In the genomic region with DNA sequence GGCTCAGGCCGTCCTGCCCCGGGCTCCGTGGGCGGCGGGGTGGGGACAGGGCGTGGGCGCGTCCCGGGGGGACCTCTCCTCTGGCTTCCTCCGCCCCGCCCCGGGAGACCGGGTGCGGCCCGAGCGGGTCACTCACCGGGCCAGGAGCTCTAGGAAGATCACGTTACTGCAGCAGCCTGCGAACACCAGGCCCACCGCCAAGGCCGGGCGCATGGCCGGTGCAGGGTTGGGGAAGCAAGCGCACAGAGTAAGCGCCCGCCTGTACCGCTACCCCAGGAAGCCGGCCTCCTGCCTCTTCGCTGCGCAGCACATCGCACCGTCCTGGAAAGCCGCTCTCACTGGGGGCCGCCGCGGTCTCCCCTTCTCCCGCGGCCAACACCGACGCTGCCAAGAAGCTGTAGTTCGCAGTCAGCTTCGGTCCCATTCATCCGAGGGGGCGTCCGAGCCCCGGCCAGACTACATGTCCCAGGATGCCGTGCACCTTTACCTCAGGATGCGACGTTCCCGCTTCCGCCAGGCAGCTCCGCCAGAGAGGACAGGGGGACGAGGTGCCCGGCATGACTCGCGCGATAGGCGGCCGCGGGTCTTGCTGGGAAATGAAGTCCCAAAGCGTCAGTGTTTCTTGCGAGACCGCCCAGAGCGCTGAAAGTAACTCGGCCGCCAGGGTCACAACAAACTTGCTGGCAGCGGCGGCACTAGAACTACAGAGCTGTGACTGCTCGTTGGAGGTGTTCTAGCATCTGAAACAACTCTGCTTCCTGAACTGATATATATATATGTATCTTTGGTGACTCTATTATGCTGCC, we compare ENCODE assay signal across 1 cellular context.
TF ChIP-seq lines count a peak whose summit lies in the region.

A gene with protein sequence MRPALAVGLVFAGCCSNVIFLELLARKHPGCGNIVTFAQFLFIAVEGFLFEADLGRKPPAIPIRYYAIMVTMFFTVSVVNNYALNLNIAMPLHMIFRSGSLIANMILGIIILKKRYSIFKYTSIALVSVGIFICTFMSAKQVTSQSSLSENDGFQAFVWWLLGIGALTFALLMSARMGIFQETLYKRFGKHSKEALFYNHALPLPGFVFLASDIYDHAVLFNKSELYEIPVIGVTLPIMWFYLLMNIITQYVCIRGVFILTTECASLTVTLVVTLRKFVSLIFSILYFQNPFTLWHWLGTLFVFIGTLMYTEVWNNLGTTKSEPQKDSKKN (minus strand): TSS at position 392 of the 806 bp plus-strand sequence. CDS start 179 bp downstream, at position 213.

TF ChIP-seq in HepG2, 621 proteins besides CTCF, POLR2A, EP300 and RAD21 (continued from another document and continues in another):
- TF ChIP-seq, protein P1, sequence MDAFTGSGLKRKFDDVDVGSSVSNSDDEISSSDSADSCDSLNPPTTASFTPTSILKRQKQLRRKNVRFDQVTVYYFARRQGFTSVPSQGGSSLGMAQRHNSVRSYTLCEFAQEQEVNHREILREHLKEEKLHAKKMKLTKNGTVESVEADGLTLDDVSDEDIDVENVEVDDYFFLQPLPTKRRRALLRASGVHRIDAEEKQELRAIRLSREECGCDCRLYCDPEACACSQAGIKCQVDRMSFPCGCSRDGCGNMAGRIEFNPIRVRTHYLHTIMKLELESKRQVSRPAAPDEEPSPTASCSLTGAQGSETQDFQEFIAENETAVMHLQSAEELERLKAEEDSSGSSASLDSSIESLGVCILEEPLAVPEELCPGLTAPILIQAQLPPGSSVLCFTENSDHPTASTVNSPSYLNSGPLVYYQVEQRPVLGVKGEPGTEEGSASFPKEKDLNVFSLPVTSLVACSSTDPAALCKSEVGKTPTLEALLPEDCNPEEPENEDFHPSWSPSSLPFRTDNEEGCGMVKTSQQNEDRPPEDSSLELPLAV (CRISPR knock-in tag; conservative IDR thresholded peaks at IDR 0.05; ENCODE audit: low read depth): no peak
- TF ChIP-seq SRSF4 (IDR thresholded peaks at IDR 0.05; ENCODE audit: low read depth, low read length, poor library complexity, severe bottlenecking) (no peak), SIX1 (CRISPR knock-in tag; IDR thresholded peaks at IDR 0.05; ENCODE audit: borderline replicate concordance) (no peak), ZNF3 (CRISPR knock-in tag; IDR thresholded peaks at IDR 0.05) (no peak), CENPX (CRISPR knock-in tag; IDR thresholded peaks at IDR 0.05) (no peak), TMF1 (CRISPR knock-in tag; IDR thresholded peaks at IDR 0.05; ENCODE audit: low read depth) (no peak), ZNF773 (CRISPR knock-in tag; IDR thresholded peaks at IDR 0.05; ENCODE audit: borderline replicate concordance) (0 out of 2 replicates have a peak, but pooled peaks have one; percentile 68), GLI4 (CRISPR knock-in tag; IDR thresholded peaks at IDR 0.05; ENCODE audit: borderline replicate concordance) (no peak), ZNF768 (CRISPR knock-in tag; IDR thresholded peaks at IDR 0.05) (peak; percentile 61; the same call in 1 of the 2 replicates), MTA1 (CRISPR knock-in tag; IDR thresholded peaks at IDR 0.05; ENCODE audit: borderline replicate concordance) (peak; percentile 52; the same call in 1 of the 2 replicates), GATAD2A (CRISPR knock-in tag; IDR thresholded peaks at IDR 0.05) (peak; percentile 35; the same call in 1 of the 2 replicates), ZSCAN21 (CRISPR knock-in tag; IDR thresholded peaks at IDR 0.05; ENCODE audit: borderline replicate concordance) (peak; percentile 85; the same call in 1 of the 2 replicates), CREB1 (IDR thresholded peaks at IDR 0.05) (peak; percentile 84), CREB1 (CRISPR knock-in tag; IDR thresholded peaks at IDR 0.05) (peak; percentile 97), SP5 (CRISPR knock-in tag; IDR thresholded peaks at IDR 0.05; ENCODE audit: borderline replicate concordance, low read depth) (no peak; the same call in 1 of the 2 replicates), ZNF816 (CRISPR knock-in tag; IDR thresholded peaks at IDR 0.05; ENCODE audit: borderline replicate concordance) (no peak), ZNF333 (CRISPR knock-in tag; IDR thresholded peaks at IDR 0.05; ENCODE audit: borderline replicate concordance) (no peak; the same call in 1 of the 2 replicates), ZNF556 (CRISPR knock-in tag; IDR thresholded peaks at IDR 0.05; ENCODE audit: borderline replicate concordance) (peak; percentile 55; the same call in 1 of the 2 replicates), SRSF9 (IDR thresholded peaks at IDR 0.05; ENCODE audit: borderline replicate concordance, insufficient read depth, low read depth, low read length, poor library complexity, severe bottlenecking) (no peak), ZSCAN20 (CRISPR knock-in tag; IDR thresholded peaks at IDR 0.05; ENCODE audit: borderline replicate concordance) (peak; percentile 80; the same call in 1 of the 2 replicates)
- TF ChIP-seq, protein P2, sequence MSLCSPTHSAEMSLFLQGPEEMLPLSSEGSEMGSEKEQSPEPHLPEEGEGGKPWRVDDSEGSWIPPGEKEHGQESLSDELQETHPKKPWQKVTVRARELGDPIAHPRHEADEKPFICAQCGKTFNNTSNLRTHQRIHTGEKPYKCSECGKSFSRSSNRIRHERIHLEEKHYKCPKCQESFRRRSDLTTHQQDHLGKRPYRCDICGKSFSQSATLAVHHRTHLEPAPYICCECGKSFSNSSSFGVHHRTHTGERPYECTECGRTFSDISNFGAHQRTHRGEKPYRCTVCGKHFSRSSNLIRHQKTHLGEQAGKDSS (CRISPR knock-in tag; IDR thresholded peaks at IDR 0.05; ENCODE audit: borderline replicate concordance, low read depth): peak; percentile 81; the same call in 1 of the 2 replicates
- TF ChIP-seq, protein P3, sequence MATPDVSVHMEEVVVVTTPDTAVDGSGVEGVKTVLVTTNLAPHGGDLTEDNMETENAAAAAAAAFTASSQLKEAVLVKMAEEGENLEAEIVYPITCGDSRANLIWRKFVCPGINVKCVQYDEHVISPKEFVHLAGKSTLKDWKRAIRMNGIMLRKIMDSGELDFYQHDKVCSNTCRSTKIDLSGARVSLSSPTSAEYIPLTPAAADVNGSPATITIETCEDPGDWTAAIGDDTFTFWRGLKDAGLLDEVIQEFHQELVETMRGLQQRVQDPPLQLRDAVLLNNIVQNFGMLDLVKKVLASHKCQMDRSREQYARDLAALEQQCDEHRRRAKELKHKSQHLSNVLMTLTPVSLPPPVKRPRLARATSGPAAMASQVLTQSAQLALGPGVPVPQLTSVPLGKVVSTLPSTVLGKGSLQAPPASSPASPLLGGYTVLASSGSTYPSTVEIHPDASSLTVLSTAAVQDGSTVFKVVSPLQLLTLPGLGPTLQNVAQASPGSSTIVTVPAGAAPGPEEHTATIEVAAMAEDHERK (CRISPR knock-in tag; IDR thresholded peaks at IDR 0.05; ENCODE audit: low read depth): peak; percentile 77
- TF ChIP-seq, protein P4, sequence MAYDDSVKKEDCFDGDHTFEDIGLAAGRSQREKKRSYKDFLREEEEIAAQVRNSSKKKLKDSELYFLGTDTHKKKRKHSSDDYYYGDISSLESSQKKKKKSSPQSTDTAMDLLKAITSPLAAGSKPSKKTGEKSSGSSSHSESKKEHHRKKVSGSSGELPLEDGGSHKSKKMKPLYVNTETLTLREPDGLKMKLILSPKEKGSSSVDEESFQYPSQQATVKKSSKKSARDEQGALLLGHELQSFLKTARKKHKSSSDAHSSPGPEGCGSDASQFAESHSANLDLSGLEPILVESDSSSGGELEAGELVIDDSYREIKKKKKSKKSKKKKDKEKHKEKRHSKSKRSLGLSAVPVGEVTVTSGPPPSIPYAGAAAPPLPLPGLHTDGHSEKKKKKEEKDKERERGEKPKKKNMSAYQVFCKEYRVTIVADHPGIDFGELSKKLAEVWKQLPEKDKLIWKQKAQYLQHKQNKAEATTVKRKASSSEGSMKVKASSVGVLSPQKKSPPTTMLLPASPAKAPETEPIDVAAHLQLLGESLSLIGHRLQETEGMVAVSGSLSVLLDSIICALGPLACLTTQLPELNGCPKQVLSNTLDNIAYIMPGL (CRISPR knock-in tag; IDR thresholded peaks at IDR 0.05; ENCODE audit: borderline replicate concordance in 1 of 2, low read depth in 1 of 2): peak; percentile 71 to 91
- TF ChIP-seq, protein P5, sequence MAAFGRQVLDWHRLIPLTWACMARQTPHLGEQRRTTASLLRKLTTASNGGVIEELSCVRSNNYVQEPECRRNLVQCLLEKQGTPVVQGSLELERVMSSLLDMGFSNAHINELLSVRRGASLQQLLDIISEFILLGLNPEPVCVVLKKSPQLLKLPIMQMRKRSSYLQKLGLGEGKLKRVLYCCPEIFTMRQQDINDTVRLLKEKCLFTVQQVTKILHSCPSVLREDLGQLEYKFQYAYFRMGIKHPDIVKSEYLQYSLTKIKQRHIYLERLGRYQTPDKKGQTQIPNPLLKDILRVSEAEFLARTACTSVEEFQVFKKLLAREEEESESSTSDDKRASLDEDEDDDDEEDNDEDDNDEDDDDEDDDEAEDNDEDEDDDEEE (CRISPR knock-in tag; IDR thresholded peaks at IDR 0.05): no peak
- TF ChIP-seq, protein P6, sequence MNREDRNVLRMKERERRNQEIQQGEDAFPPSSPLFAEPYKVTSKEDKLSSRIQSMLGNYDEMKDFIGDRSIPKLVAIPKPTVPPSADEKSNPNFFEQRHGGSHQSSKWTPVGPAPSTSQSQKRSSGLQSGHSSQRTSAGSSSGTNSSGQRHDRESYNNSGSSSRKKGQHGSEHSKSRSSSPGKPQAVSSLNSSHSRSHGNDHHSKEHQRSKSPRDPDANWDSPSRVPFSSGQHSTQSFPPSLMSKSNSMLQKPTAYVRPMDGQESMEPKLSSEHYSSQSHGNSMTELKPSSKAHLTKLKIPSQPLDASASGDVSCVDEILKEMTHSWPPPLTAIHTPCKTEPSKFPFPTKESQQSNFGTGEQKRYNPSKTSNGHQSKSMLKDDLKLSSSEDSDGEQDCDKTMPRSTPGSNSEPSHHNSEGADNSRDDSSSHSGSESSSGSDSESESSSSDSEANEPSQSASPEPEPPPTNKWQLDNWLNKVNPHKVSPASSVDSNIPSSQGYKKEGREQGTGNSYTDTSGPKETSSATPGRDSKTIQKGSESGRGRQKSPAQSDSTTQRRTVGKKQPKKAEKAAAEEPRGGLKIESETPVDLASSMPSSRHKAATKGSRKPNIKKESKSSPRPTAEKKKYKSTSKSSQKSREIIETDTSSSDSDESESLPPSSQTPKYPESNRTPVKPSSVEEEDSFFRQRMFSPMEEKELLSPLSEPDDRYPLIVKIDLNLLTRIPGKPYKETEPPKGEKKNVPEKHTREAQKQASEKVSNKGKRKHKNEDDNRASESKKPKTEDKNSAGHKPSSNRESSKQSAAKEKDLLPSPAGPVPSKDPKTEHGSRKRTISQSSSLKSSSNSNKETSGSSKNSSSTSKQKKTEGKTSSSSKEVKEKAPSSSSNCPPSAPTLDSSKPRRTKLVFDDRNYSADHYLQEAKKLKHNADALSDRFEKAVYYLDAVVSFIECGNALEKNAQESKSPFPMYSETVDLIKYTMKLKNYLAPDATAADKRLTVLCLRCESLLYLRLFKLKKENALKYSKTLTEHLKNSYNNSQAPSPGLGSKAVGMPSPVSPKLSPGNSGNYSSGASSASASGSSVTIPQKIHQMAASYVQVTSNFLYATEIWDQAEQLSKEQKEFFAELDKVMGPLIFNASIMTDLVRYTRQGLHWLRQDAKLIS (CRISPR knock-in tag; IDR thresholded peaks at IDR 0.05): no peak; the same call in 1 of the 2 replicates
- TF ChIP-seq, protein P7, sequence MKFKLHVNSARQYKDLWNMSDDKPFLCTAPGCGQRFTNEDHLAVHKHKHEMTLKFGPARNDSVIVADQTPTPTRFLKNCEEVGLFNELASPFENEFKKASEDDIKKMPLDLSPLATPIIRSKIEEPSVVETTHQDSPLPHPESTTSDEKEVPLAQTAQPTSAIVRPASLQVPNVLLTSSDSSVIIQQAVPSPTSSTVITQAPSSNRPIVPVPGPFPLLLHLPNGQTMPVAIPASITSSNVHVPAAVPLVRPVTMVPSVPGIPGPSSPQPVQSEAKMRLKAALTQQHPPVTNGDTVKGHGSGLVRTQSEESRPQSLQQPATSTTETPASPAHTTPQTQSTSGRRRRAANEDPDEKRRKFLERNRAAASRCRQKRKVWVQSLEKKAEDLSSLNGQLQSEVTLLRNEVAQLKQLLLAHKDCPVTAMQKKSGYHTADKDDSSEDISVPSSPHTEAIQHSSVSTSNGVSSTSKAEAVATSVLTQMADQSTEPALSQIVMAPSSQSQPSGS (CRISPR knock-in tag; IDR thresholded peaks at IDR 0.05): peak; percentile 83
- TF ChIP-seq, protein P8, sequence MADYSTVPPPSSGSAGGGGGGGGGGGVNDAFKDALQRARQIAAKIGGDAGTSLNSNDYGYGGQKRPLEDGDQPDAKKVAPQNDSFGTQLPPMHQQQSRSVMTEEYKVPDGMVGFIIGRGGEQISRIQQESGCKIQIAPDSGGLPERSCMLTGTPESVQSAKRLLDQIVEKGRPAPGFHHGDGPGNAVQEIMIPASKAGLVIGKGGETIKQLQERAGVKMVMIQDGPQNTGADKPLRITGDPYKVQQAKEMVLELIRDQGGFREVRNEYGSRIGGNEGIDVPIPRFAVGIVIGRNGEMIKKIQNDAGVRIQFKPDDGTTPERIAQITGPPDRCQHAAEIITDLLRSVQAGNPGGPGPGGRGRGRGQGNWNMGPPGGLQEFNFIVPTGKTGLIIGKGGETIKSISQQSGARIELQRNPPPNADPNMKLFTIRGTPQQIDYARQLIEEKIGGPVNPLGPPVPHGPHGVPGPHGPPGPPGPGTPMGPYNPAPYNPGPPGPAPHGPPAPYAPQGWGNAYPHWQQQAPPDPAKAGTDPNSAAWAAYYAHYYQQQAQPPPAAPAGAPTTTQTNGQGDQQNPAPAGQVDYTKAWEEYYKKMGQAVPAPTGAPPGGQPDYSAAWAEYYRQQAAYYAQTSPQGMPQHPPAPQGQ (CRISPR knock-in tag; IDR thresholded peaks at IDR 0.05; ENCODE audit: borderline replicate concordance): no peak
- TF ChIP-seq, protein P9, sequence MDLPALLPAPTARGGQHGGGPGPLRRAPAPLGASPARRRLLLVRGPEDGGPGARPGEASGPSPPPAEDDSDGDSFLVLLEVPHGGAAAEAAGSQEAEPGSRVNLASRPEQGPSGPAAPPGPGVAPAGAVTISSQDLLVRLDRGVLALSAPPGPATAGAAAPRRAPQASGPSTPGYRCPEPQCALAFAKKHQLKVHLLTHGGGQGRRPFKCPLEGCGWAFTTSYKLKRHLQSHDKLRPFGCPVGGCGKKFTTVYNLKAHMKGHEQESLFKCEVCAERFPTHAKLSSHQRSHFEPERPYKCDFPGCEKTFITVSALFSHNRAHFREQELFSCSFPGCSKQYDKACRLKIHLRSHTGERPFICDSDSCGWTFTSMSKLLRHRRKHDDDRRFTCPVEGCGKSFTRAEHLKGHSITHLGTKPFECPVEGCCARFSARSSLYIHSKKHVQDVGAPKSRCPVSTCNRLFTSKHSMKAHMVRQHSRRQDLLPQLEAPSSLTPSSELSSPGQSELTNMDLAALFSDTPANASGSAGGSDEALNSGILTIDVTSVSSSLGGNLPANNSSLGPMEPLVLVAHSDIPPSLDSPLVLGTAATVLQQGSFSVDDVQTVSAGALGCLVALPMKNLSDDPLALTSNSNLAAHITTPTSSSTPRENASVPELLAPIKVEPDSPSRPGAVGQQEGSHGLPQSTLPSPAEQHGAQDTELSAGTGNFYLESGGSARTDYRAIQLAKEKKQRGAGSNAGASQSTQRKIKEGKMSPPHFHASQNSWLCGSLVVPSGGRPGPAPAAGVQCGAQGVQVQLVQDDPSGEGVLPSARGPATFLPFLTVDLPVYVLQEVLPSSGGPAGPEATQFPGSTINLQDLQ (CRISPR knock-in tag; IDR thresholded peaks at IDR 0.05): no peak
